8 cellular contexts compared by ENCODE assay signal in the genomic region with DNA sequence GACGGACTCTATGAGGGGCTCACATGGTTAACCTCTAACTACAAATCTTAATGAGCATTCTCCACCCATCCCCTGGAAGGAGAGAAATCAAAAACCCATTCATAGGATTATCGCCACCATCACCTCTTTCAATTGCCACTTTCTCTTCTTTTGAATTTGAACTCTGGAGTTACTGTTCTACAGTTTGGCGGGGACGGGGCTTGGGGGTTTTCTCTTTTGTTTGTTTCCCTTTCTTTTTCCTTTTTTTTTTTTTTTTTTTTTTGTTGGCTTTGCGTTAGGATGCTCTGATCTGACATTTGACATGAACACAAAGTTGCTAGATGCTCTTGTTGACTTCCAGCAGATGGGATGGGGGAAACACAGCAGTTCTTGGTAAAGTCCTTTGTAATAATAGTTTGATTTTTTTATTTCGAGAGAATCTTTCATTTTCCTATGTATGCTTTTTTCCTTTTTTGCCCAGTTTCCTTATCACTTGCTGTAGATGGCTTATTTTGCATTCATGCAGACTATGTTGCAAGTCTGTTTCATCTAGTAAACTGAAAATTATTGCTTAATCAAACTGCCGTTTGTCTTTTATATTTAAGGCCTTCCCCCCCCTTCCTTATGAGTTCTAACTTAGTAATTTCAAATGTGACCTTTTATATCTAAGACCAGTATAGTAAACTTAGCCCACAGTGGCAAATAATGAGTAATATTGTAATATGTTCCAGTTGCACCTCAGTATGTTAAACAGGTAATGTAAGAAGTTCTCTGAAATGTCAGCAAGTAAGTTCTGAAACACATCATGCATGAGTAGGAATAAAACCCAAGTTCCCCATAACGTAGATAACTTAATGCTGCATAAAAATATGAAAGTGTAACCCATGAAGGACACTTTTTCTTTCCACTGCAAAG. TPM values are rescaled to one million over a fixed set of nuclear protein-coding genes. Genes with fewer than 3 reads are reported as not detected.
DNase-seq lines count a peak whose midpoint lies in the region; ATAC-seq, FAIRE-seq and TF ChIP-seq lines count a peak whose summit lies in the region.
"Not testable (repeated sequence)": the region's sequence is repeated elsewhere in the genome, so short reads cannot be mapped to it uniquely, and the experiment has no call there.

No MANE protein-coding gene starts in this region.

- not testable (repeated sequence) for DNase-seq in CD4-positive, CD25-positive, alpha-beta regulatory T cell; epithelial cell of proximal tubule (ENCODE audit: low read depth); HepG2 (ENCODE audit: low spot score); ovary; tibial artery

- not testable (repeated sequence) for TF ChIP-seq EP300 in HepG2 (IDR thresholded peaks at IDR 0.05; ENCODE audit: low read depth in 2 of 2, low read length in 2 of 2); HepG2 (CRISPR knock-in tag; IDR thresholded peaks at IDR 0.05; ENCODE audit: borderline replicate concordance); ovary (IDR thresholded peaks at IDR 0.05)

- not testable (repeated sequence) for H3K9me3 ChIP-seq in CD4-positive, CD25-positive, alpha-beta regulatory T cell (ENCODE audit: control insufficient read depth in 2 of 2, low read length in 2 of 2); HUES64 (ENCODE audit: insufficient read depth, low read depth, low read length); HepG2 (ENCODE audit: low read length); ovary; tibial artery

- peaks cover 35% of the 10 kb centered on the region for H3K4me1 ChIP-seq in CD4-positive, CD25-positive, alpha-beta regulatory T cell (ENCODE audit: control insufficient read depth, insufficient read depth, low read length, poor library complexity, severe bottlenecking)
- H3K4me1 ChIP-seq in HUES64 (ENCODE audit: insufficient read depth, low read length) (peaks cover 24% of the 10 kb centered on the region), HepG2 (ENCODE audit: insufficient read depth, low read length) (peaks cover 41% of the 10 kb centered on the region), tibial artery (peaks cover 0 to 63% (median 30%) of the 10 kb centered on the region in 4 donors)
- not testable (repeated sequence) for H3K4me1 ChIP-seq in ovary (ENCODE audit: insufficient read depth)

- whole genome bisulfite sequencing in HUES64: 28% methylated on average over 5 of the region's 8 CpGs
- WGBS in HepG2 (ENCODE audit: low lambda C conversion rate): 2% methylated on average over 8 of the region's 8 CpGs
- WGBS in ovary, 3 donors: 7 to 11% (median 9%) methylated on average over 8 of the region's 8 CpGs

- TF ChIP-seq POLR2A in HepG2 (IDR thresholded peaks at IDR 0.05; ENCODE audit: insufficient read depth in 1 of 2, low read depth in 2 of 2, low read length in 2 of 2); ovary (IDR thresholded peaks at IDR 0.05): not testable (repeated sequence)

- not testable (repeated sequence) for BruUV-seq in HepG2 (replicated peaks; lab: Mats Ljungman, UMichigan)

- peaks cover 11% of the 10 kb centered on the region for H3K36me3 ChIP-seq in CD4-positive, CD25-positive, alpha-beta regulatory T cell (ENCODE audit: control insufficient read depth, insufficient read depth, low read length)
- H3K36me3 ChIP-seq in HUES64 (ENCODE audit: insufficient read depth, low read length) (peaks cover 24% of the 10 kb centered on the region), tibial artery (peaks cover 0 to 18% (median 4%) of the 10 kb centered on the region in 3 donors)
- H3K36me3 ChIP-seq in HepG2 (replicated peaks in 1 of 2; ENCODE audit: control insufficient read depth in 1 of 2, insufficient read depth in 2 of 2, low read length in 2 of 2); ovary: not testable (repeated sequence)

- peak overlapping the region; percentile 91 to 99 (median 94) for H3K27ac Mint-ChIP-seq in CD4-positive, CD25-positive, alpha-beta regulatory T cell
- peak overlapping the region; percentile 97 for H3K27ac Mint-ChIP-seq in T-helper 1 cell treated with Interleukin-12 subunit alpha and Interleukin-12 subunit beta and Interleukin-4 antibody, amounts not matched to agents 30 μg/mL and 1 μg/mL, for 36 hours

- in situ Hi-C loops in HepG2 (cut with HindIII; ENCODE audit: extremely low pct_ligation_motif_present, low pct_unique_long_range_greater_than_20kb): loop anchor here (5.0 kb wide), 1 partner anchor 108 kb away; no protein-coding TSS in a partner anchor

- peak overlapping the region; percentile 94 to 100 (median 99) for H3K4me3 Mint-ChIP-seq in CD4-positive, CD25-positive, alpha-beta regulatory T cell
- peak overlapping the region; percentile 100 for H3K4me3 Mint-ChIP-seq in T-helper 1 cell treated with Interleukin-12 subunit alpha and Interleukin-12 subunit beta and Interleukin-4 antibody, amounts not matched to agents 30 μg/mL and 1 μg/mL, for 36 hours

- not testable (repeated sequence) for ATAC-seq in CD4-positive, CD25-positive, alpha-beta regulatory T cell (ENCODE audit: low read depth in 2 of 2); HepG2

- H3K4me3 ChIP-seq in CD4-positive, CD25-positive, alpha-beta regulatory T cell (ENCODE audit: low read depth, low read length): peak overlapping the region; percentile 90
- H3K4me3 ChIP-seq in HUES64 (ENCODE audit: low read length): peak overlapping the region; percentile 100
- H3K4me3 ChIP-seq in epithelial cell of proximal tubule (ENCODE audit: low read depth, low read length): peak overlapping the region; percentile 93
- peak overlapping the region; percentile 95 to 99 (median 97) for H3K4me3 ChIP-seq in HepG2 (replicated peaks in 1 of 3; ENCODE audit: insufficient read depth in 1 of 3, low read depth in 2 of 3, low read length in 3 of 3)
- H3K4me3 ChIP-seq in ovary: peak overlapping the region; percentile 100
- H3K4me3 ChIP-seq in tibial artery: peak overlapping the region; percentile 84 to 93

- not testable (repeated sequence) for H3K27me3 ChIP-seq in CD4-positive, CD25-positive, alpha-beta regulatory T cell (ENCODE audit: control insufficient read depth, insufficient read depth, low read length); HUES64 (ENCODE audit: insufficient read depth, low read length); HepG2 (ENCODE audit: control insufficient read depth in 1 of 2, insufficient read depth in 2 of 2, low read length in 2 of 2); ovary; tibial artery

- H3K9ac ChIP-seq in HUES64 (ENCODE audit: low read depth, low read length) (peak overlapping the region; percentile 99), HepG2 (ENCODE audit: insufficient read depth, low read depth, low read length) (peak overlapping the region; percentile 99)

- peaks cover 27% of the 10 kb centered on the region for H4K20me1 ChIP-seq in HepG2 (ENCODE audit: insufficient read depth, low read length)

- POLR2A ChIA-PET in HepG2 (lab: Yijun Ruan, JAX): interaction anchor here (0.8 to 3.2 kb wide), 5 partner anchors 78 to 167 kb away, joined by 3 to 27 read pairs (median 6); no protein-coding TSS in a partner anchor

- TF ChIP-seq CTCF in epithelial cell of proximal tubule (conservative IDR thresholded peaks at IDR 0.05; ENCODE audit: low read depth, low read length); HepG2 (CRISPR knock-in tag; IDR thresholded peaks at IDR 0.05); ovary (IDR thresholded peaks at IDR 0.05); tibial artery (IDR thresholded peaks at IDR 0.05): not testable (repeated sequence)

- peaks cover 32% of the 10 kb centered on the region for H3K36me3 Mint-ChIP-seq in CD4-positive, CD25-positive, alpha-beta regulatory T cell
- H3K36me3 Mint-ChIP-seq in T-helper 1 cell treated with Interleukin-12 subunit alpha and Interleukin-12 subunit beta and Interleukin-4 antibody, amounts not matched to agents 30 μg/mL and 1 μg/mL, for 36 hours (ENCODE audit: low read depth): peaks cover 49% of the 10 kb centered on the region

- not testable (repeated sequence) for FAIRE-seq in HepG2 (lab: Jason Lieb, UNC)

- H3K4me2 ChIP-seq in HepG2 (ENCODE audit: low read depth, low read length): peak overlapping the region; percentile 87

- H3K27ac ChIP-seq in CD4-positive, CD25-positive, alpha-beta regulatory T cell (ENCODE audit: insufficient read depth, low read length, poor library complexity, severe bottlenecking): peak overlapping the region; percentile 98
- not testable (repeated sequence) for H3K27ac ChIP-seq in HUES64 (ENCODE audit: low read depth, low read length); ovary
- peak overlapping the region; percentile 30 for H3K27ac ChIP-seq in angular gyrus (ENCODE audit: low read depth, low read length)
- H3K27ac ChIP-seq in HepG2 (ENCODE audit: extremely low read length, insufficient read depth, low read length): peak overlapping the region; percentile 98
- H3K27ac ChIP-seq in tibial artery: peak overlapping the region; percentile 95 to 99

- TF ChIP-seq RAD21 in HepG2 (CRISPR knock-in tag; IDR thresholded peaks at IDR 0.05): not testable (repeated sequence)

- intact Hi-C loops in HepG2 (cut with micrococcal nuclease; ENCODE audit: unreplicated experiment) (loop anchor here (5.0 kb wide), 2 partner anchors 73 to 168 kb away; no protein-coding TSS in a partner anchor), ovary (cut with DNase I) (loop anchor here in 2 of 4 donors (5.0 to 10.0 kb wide), 2 partner anchors 108 to 110 kb away; no protein-coding TSS in a partner anchor), tibial artery (cut with DNase I; ENCODE audit: low total_unique reads) (loop anchor here (5.0 kb wide), 1 partner anchor 88 kb away; no protein-coding TSS in a partner anchor)

- CTCF ChIA-PET in HepG2 (lab: Yijun Ruan, JAX; ENCODE audit: low intra/inter-chr PET ratio, low total read pairs): not testable (repeated sequence)

- H3K79me2 ChIP-seq in HepG2 (ENCODE audit: insufficient read depth, low read length): peaks cover 46% of the 10 kb centered on the region

- H3K4me1 Mint-ChIP-seq in CD4-positive, CD25-positive, alpha-beta regulatory T cell: peaks cover 20 to 54% (median 44%) of the 10 kb centered on the region in 4 donors
- peaks cover 27% of the 10 kb centered on the region for H3K4me1 Mint-ChIP-seq in T-helper 1 cell treated with Interleukin-12 subunit alpha and Interleukin-12 subunit beta and Interleukin-4 antibody, amounts not matched to agents 30 μg/mL and 1 μg/mL, for 36 hours (ENCODE audit: low read depth)

- not testable (repeated sequence) for H2AFZ ChIP-seq in HepG2 (ENCODE audit: low read length)

- not testable (repeated sequence) for H3K27me3 Mint-ChIP-seq in CD4-positive, CD25-positive, alpha-beta regulatory T cell; T-helper 1 cell treated with Interleukin-12 subunit alpha and Interleukin-12 subunit beta and Interleukin-4 antibody, amounts not matched to agents 30 μg/mL and 1 μg/mL, for 36 hours (ENCODE audit: low read depth)

- H3K9me3 Mint-ChIP-seq in CD4-positive, CD25-positive, alpha-beta regulatory T cell; T-helper 1 cell treated with Interleukin-12 subunit alpha and Interleukin-12 subunit beta and Interleukin-4 antibody, amounts not matched to agents 30 μg/mL and 1 μg/mL, for 36 hours: not testable (repeated sequence)

RNA-seq across cellular contexts. Expression of a gene that starts 1.6 kb away (rescaled TPM):
- total RNA-seq in CD4-positive, CD25-positive, alpha-beta regulatory T cell: 94.6 TPM
- 100 to 1,000 TPM; 148 to 171 (median 153) TPM for polyA plus RNA-seq in CD4-positive, CD25-positive, alpha-beta regulatory T cell
- polyA plus RNA-seq in HUES64 (2013, experiment 1 of 2): 39.8 TPM
- polyA plus RNA-seq in HUES64 (2013, experiment 2 of 2): 41.8 TPM
- total RNA-seq in epithelial cell of proximal tubule (121 and 122 TPM in 2 replicates), HepG2 (2016; rRNA removed; fragmentation: Illumina TruSeq; extraction: Trizol) (31.9 and 36.1 TPM in 2 replicates), ovary (10 to 100 TPM; 19.8 to 39.7 (median 34.9) TPM)
- total RNA-seq in HepG2 (2016; cell fraction: cytosol; rRNA removed; fragmentation: Illumina TruSeq; extraction: Trizol; ENCODE audit: low read depth): 9.3 and 12.2 TPM in 2 replicates
- 35.0 TPM in 2 replicates for total RNA-seq in HepG2 (2016; cell fraction: insoluble cytoplasmic fraction; rRNA removed; fragmentation: Illumina TruSeq; extraction: Trizol)
- 33.5 and 36.6 TPM in 2 replicates for total RNA-seq in HepG2 (2016; cell fraction: membrane; rRNA removed; fragmentation: Illumina TruSeq; extraction: Trizol)
- total RNA-seq in HepG2 (2016; cell fraction: nucleus; rRNA removed; fragmentation: Illumina TruSeq; extraction: Trizol): 18.8 and 19.2 TPM in 2 replicates
- polyA plus RNA-seq in HepG2 (2011; rRNA removed) (12.7 and 13.6 TPM in 2 replicates), ovary (10 to 100 TPM; 20.3 to 34.1 TPM)
- polyA plus RNA-seq in HepG2 (2011; cell fraction: cytosol; rRNA removed): 10.4 and 11.2 TPM in 2 replicates
- 8.5 TPM in 2 replicates for polyA plus RNA-seq in HepG2 (2011; cell fraction: nucleus; rRNA removed)
- 22.3 and 22.4 TPM in 2 replicates for polyA plus RNA-seq in HepG2 (2012)
- 7.1 and 10.0 TPM in 2 replicates for polyA plus RNA-seq in HepG2 (2016; cell fraction: cytosol; fragmentation: Illumina TruSeq; extraction: Trizol; ENCODE audit: low read depth)
- polyA plus RNA-seq in HepG2 (2016; cell fraction: insoluble cytoplasmic fraction; fragmentation: Illumina TruSeq; extraction: Trizol; ENCODE audit: low read depth): 45.6 and 46.6 TPM in 2 replicates
- polyA plus RNA-seq in HepG2 (2016; cell fraction: membrane; fragmentation: Illumina TruSeq; extraction: Trizol; ENCODE audit: low read depth): 20.3 and 27.1 TPM in 2 replicates
- 31.2 and 33.5 TPM in 2 replicates for polyA plus RNA-seq in HepG2 (2016; cell fraction: nucleus; fragmentation: Illumina TruSeq; extraction: Trizol; ENCODE audit: insufficient read depth, low read depth)
- polyA minus RNA-seq in HepG2 (2011; rRNA and poly(A)+ RNA removed; ENCODE audit: low replicate concordance): 13.8 and 26.7 TPM in 2 replicates
- 9.2 and 10.8 TPM in 2 replicates for polyA minus RNA-seq in HepG2 (2011; cell fraction: cytosol; rRNA and poly(A)+ RNA removed)
- 10.3 and 10.9 TPM in 2 replicates for polyA minus RNA-seq in HepG2 (2011; cell fraction: nucleus; rRNA and poly(A)+ RNA removed)

RNA-seq across cellular contexts. Expression of a gene that starts 41.9 kb away (rescaled TPM):
- total RNA-seq in CD4-positive, CD25-positive, alpha-beta regulatory T cell: 79.6 TPM
- polyA plus RNA-seq in CD4-positive, CD25-positive, alpha-beta regulatory T cell: 10 to 100 TPM; 32.6 to 40.5 (median 36.1) TPM
- polyA plus RNA-seq in HUES64 (2013, experiment 1 of 2): 32.8 TPM
- polyA plus RNA-seq in HUES64 (2013, experiment 2 of 2): 36.0 TPM
- total RNA-seq in epithelial cell of proximal tubule (36.1 and 41.3 TPM in 2 replicates), HepG2 (2016; rRNA removed; fragmentation: Illumina TruSeq; extraction: Trizol) (57.9 and 62.5 TPM in 2 replicates), ovary (10 to 100 TPM; 46.9 to 98.9 (median 72.1) TPM)
- 35.7 and 44.4 TPM in 2 replicates for total RNA-seq in HepG2 (2016; cell fraction: cytosol; rRNA removed; fragmentation: Illumina TruSeq; extraction: Trizol; ENCODE audit: low read depth)
- 59.7 and 63.0 TPM in 2 replicates for total RNA-seq in HepG2 (2016; cell fraction: insoluble cytoplasmic fraction; rRNA removed; fragmentation: Illumina TruSeq; extraction: Trizol)
- total RNA-seq in HepG2 (2016; cell fraction: membrane; rRNA removed; fragmentation: Illumina TruSeq; extraction: Trizol): 22.3 and 26.0 TPM in 2 replicates
- 91.5 and 98.9 TPM in 2 replicates for total RNA-seq in HepG2 (2016; cell fraction: nucleus; rRNA removed; fragmentation: Illumina TruSeq; extraction: Trizol)
- polyA plus RNA-seq in HepG2 (2011; rRNA removed) (19.9 and 21.3 TPM in 2 replicates), ovary (10 to 100 TPM; 20.9 to 46.2 TPM)
- polyA plus RNA-seq in HepG2 (2011; cell fraction: cytosol; rRNA removed): 6.3 and 8.5 TPM in 2 replicates
- 36.3 and 47.2 TPM in 2 replicates for polyA plus RNA-seq in HepG2 (2011; cell fraction: nucleus; rRNA removed)
- polyA plus RNA-seq in HepG2 (2012): 21.6 and 25.8 TPM in 2 replicates
- polyA plus RNA-seq in HepG2 (2016; cell fraction: cytosol; fragmentation: Illumina TruSeq; extraction: Trizol; ENCODE audit: low read depth): 2.7 and 3.3 TPM in 2 replicates
- polyA plus RNA-seq in HepG2 (2016; cell fraction: insoluble cytoplasmic fraction; fragmentation: Illumina TruSeq; extraction: Trizol; ENCODE audit: low read depth): 58.7 and 61.6 TPM in 2 replicates
- polyA plus RNA-seq in HepG2 (2016; cell fraction: membrane; fragmentation: Illumina TruSeq; extraction: Trizol; ENCODE audit: low read depth): 5.6 TPM in 2 replicates
- polyA plus RNA-seq in HepG2 (2016; cell fraction: nucleus; fragmentation: Illumina TruSeq; extraction: Trizol; ENCODE audit: insufficient read depth, low read depth): 92.9 and 120 TPM in 2 replicates
- polyA minus RNA-seq in HepG2 (2011; rRNA and poly(A)+ RNA removed; ENCODE audit: low replicate concordance): 21.7 and 46.2 TPM in 2 replicates
- 16.4 and 23.0 TPM in 2 replicates for polyA minus RNA-seq in HepG2 (2011; cell fraction: cytosol; rRNA and poly(A)+ RNA removed)
- 222 and 226 TPM in 2 replicates for polyA minus RNA-seq in HepG2 (2011; cell fraction: nucleus; rRNA and poly(A)+ RNA removed)
